In the genomic region with DNA sequence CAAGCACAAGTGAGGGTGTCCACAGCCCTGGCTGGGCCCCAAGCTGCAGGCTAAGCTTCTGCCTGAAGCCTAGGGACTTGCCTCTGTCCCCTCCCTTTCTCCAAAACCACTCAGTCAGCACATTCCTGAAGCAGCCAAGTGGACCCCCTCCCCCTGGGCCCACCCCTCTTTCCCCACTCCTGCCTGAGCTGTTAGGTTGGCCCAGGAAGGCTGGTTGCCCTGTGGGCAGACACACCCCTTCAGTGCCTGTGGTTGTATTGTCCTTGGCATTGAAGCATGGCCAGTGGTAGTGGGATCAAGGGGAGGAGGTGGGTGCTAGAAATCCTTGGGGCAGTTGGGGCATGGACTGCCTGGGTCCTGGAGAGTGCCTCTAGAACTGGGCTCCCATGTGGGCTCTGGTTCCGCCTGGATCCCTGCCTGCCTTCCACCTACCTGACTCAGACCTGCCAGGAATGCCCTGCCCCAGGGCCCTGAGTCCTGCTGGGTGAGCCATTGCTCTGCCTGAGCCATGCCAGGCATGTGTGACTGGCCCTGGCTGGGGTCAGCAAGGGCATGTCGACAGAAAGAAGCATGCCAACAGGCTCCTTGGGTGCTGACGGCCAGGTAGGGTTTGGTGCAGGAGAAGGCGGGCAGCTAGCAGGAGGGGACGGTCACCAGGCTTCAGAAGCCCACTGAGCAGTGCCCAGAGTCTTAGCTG, we compare ENCODE assay signal across 1 cellular context.
TF ChIP-seq lines count a peak whose summit lies in the region.

No MANE protein-coding gene starts in this region.

TF ChIP-seq in A549, 52 proteins besides CTCF, POLR2A, EP300 and RAD21 (continued from another document):
- TF ChIP-seq, protein P1, sequence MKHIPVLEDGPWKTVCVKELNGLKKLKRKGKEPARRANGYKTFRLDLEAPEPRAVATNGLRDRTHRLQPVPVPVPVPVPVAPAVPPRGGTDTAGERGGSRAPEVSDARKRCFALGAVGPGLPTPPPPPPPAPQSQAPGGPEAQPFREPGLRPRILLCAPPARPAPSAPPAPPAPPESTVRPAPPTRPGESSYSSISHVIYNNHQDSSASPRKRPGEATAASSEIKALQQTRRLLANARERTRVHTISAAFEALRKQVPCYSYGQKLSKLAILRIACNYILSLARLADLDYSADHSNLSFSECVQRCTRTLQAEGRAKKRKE (CRISPR knock-in tag; IDR thresholded peaks at IDR 0.05; ENCODE audit: low read depth) = no peak
- TF ChIP-seq MYC (IDR thresholded peaks at IDR 0.05; ENCODE audit: borderline replicate concordance, low read length) = no peak
- no peak for TF ChIP-seq RARB (CRISPR knock-in tag; IDR thresholded peaks at IDR 0.05)
- no peak for TF ChIP-seq SREBF2 (IDR thresholded peaks at IDR 0.05)
- no peak for TF ChIP-seq EHF (CRISPR knock-in tag; IDR thresholded peaks at IDR 0.05)
- no peak for TF ChIP-seq NPAS2 (CRISPR knock-in tag; IDR thresholded peaks at IDR 0.05; ENCODE audit: borderline replicate concordance)
- TF ChIP-seq, protein P2, sequence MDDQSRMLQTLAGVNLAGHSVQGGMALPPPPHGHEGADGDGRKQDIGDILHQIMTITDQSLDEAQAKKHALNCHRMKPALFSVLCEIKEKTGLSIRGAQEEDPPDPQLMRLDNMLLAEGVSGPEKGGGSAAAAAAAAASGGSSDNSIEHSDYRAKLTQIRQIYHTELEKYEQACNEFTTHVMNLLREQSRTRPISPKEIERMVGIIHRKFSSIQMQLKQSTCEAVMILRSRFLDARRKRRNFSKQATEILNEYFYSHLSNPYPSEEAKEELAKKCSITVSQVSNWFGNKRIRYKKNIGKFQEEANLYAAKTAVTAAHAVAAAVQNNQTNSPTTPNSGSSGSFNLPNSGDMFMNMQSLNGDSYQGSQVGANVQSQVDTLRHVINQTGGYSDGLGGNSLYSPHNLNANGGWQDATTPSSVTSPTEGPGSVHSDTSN (IDR thresholded peaks at IDR 0.05) = no peak
- no peak for TF ChIP-seq ZNF302 (CRISPR knock-in tag; IDR thresholded peaks at IDR 0.05)
- peak; percentile 96 for TF ChIP-seq MAFK (IDR thresholded peaks at IDR 0.05; ENCODE audit: partially characterized antibody)
- no peak for TF ChIP-seq FOSL2 (IDR thresholded peaks at IDR 0.05)
- peak; percentile 29; the same call in 1 of the 2 replicates for TF ChIP-seq FOSL2 (CRISPR knock-in tag; IDR thresholded peaks at IDR 0.05)
- TF ChIP-seq, protein P3, sequence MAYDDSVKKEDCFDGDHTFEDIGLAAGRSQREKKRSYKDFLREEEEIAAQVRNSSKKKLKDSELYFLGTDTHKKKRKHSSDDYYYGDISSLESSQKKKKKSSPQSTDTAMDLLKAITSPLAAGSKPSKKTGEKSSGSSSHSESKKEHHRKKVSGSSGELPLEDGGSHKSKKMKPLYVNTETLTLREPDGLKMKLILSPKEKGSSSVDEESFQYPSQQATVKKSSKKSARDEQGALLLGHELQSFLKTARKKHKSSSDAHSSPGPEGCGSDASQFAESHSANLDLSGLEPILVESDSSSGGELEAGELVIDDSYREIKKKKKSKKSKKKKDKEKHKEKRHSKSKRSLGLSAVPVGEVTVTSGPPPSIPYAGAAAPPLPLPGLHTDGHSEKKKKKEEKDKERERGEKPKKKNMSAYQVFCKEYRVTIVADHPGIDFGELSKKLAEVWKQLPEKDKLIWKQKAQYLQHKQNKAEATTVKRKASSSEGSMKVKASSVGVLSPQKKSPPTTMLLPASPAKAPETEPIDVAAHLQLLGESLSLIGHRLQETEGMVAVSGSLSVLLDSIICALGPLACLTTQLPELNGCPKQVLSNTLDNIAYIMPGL (CRISPR knock-in tag; IDR thresholded peaks at IDR 0.05; ENCODE audit: borderline replicate concordance) = no peak
- no peak for TF ChIP-seq TFCP2L1 (CRISPR knock-in tag; IDR thresholded peaks at IDR 0.05)
- no peak for TF ChIP-seq ZFP36 (IDR thresholded peaks at IDR 0.05; ENCODE audit: borderline replicate concordance, partially characterized antibody)
